Comparison of ENCODE assay signal across 8 cellular contexts in the genomic region with DNA sequence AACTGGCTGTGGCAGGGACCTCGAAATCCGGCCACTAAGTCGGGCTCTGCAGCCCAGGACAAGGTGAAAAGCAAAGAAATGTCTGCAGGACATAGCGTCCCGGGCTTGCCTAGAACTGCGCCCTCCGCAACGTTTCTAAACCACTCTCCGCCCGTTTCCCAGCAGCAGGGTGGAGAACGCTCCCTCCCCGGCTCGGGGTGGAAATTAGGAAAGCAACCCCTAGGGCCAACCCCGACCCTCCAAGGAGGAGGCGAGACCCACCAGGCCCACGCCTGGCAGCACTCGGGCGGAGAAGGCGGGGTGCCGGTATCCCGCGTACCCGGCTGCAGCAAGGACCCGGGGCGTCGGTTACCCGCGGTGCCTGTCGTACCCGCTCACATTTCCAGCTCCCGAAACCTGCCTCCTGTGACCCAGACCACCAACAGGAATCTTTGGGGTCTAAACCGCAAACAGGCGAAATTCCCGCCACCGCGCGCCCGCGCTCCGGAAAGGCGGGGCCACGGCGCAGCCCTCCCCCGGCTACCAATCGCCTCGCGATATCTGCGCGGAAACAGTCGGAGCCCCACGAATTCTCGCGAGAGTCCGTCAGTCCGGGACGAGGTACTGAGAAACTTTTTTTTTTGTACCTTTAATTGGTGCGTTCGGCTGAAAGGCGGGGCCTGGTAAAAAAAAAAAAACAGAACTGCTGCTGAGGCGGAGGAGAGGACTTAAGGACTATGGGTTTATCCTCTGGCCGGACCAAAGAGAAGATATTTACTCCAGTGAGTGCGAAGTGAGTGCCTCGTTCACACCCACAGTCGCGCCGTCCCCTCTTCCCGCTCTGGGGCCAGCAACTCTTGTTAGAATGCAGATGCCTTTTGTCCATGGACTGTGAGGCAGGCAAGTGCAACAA. TPM values are rescaled to one million over a fixed set of nuclear protein-coding genes. Genes with fewer than 3 reads are reported as not detected.
DNase-seq lines count a peak whose midpoint lies in the region; ATAC-seq and TF ChIP-seq lines count a peak whose summit lies in the region.

A gene with protein sequence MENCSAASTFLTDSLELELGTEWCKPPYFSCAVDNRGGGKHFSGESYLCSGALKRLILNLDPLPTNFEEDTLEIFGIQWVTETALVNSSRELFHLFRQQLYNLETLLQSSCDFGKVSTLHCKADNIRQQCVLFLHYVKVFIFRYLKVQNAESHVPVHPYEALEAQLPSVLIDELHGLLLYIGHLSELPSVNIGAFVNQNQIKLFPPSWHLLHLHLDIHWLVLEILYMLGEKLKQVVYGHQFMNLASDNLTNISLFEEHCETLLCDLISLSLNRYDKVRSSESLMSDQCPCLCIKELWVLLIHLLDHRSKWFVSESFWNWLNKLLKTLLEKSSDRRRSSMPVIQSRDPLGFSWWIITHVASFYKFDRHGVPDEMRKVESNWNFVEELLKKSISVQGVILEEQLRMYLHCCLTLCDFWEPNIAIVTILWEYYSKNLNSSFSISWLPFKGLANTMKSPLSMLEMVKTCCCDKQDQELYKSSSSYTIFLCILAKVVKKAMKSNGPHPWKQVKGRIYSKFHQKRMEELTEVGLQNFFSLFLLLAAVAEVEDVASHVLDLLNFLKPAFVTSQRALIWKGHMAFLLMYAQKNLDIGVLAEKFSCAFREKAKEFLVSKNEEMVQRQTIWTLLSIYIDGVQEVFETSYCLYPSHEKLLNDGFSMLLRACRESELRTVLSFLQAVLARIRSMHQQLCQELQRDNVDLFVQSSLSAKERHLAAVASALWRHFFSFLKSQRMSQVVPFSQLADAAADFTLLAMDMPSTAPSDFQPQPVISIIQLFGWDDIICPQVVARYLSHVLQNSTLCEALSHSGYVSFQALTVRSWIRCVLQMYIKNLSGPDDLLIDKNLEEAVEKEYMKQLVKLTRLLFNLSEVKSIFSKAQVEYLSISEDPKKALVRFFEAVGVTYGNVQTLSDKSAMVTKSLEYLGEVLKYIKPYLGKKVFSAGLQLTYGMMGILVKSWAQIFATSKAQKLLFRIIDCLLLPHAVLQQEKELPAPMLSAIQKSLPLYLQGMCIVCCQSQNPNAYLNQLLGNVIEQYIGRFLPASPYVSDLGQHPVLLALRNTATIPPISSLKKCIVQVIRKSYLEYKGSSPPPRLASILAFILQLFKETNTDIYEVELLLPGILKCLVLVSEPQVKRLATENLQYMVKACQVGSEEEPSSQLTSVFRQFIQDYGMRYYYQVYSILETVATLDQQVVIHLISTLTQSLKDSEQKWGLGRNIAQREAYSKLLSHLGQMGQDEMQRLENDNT (minus strand): TSS at position 491 of the 892 bp plus-strand sequence. CDS start 739 bp downstream, outside the sequence.

- TF ChIP-seq POLR2A in gastroesophageal sphincter (IDR thresholded peaks at IDR 0.05) = no peak

- H3K36me3 ChIP-seq in SJSA1 = peaks cover 10% of the 10 kb centered on the region
- H3K36me3 ChIP-seq in gastroesophageal sphincter = peaks cover 0 to 5% of the 10 kb centered on the region in 2 donors

- WGBS in gastroesophageal sphincter (ENCODE audit: low coverage in 1 of 2), 2 donors = 0% methylated on average over 11 to 26 of the region's 67 CpGs

- peak; percentile 96 for ATAC-seq in gastroesophageal sphincter

- H3K9me3 ChIP-seq in SJSA1 (replicated peaks) (no peaks in the 10 kb centered on the region), gastroesophageal sphincter (no peaks in the 10 kb centered on the region)

- no peak for TF ChIP-seq EP300 in gastroesophageal sphincter (IDR thresholded peaks at IDR 0.05)

- no peaks in the 10 kb centered on the region for H3K4me1 ChIP-seq in SJSA1 (replicated peaks)
- peaks cover 0 to 20% (median 3%) of the 10 kb centered on the region in 3 donors for H3K4me1 ChIP-seq in gastroesophageal sphincter

- DNase-seq in GM04503 (ENCODE audit: low read depth) (peak; percentile 64), HFF-Myc (ENCODE audit: extremely low read depth, low read depth) (peak; percentile 81), MV-4-11 (lab: John Stamatoyannopoulos, UW) (peak; percentile 96), SJSA1 (ENCODE audit: low read depth in 1 of 2, low spot score in 2 of 2) (peak; percentile 94), non-pigmented ciliary epithelial cell (ENCODE audit: low read depth) (peak; percentile 75), superior temporal gyrus (ENCODE audit: extremely low spot score) (peak; percentile 91)
- DNase-seq in activated gamma-delta T cell treated with anti-CD3 and anti-CD28 coated beads, Interleukin-2, amount 50 U/mL, for 16 hours (ENCODE audit: low read depth) = peak; percentile 84

- H3K27ac ChIP-seq in SJSA1 = peak within 1 kb of the TSS; percentile 67
- peak within 1 kb of the TSS; percentile 19 to 80 (median 78) for H3K27ac ChIP-seq in gastroesophageal sphincter

- H3K4me3 ChIP-seq in HFF-Myc (replicated peaks; ENCODE audit: low read depth, low read length) = peak within 1 kb of the TSS; percentile 88
- peak within 1 kb of the TSS; percentile 74 for H3K4me3 ChIP-seq in SJSA1
- peak within 1 kb of the TSS; percentile 65 to 79 for H3K4me3 ChIP-seq in gastroesophageal sphincter

- H3K27me3 ChIP-seq in SJSA1 (replicated peaks) (no peaks in the 10 kb centered on the region), gastroesophageal sphincter (no peaks in the 10 kb centered on the region)

- TF ChIP-seq CTCF in HFF-Myc (IDR thresholded peaks at IDR 0.05; ENCODE audit: low read depth, low read length, missing control alignments) = no peak
- TF ChIP-seq CTCF in gastroesophageal sphincter (IDR thresholded peaks at IDR 0.05) = no peak

RNA-seq across cellular contexts. Expression of the gene that starts here (rescaled TPM):
- 34.9 and 36.4 TPM in 2 replicates for total RNA-seq in SJSA1 (2014; rRNA removed; shearing (Covaris generic))
- total RNA-seq in gastroesophageal sphincter = 10 to 100 TPM in 1 of 4 donors, 1 to 10 TPM in 3; 3.7 to 21.8 (median 4.3) TPM

Comparison
In these comparisons a context has a peak if more than half of its experiments do, and no peak if none do; other contexts are left out.
1. Peak in every context shown above with its lines: DNase-seq, ATAC-seq, H3K4me3 ChIP-seq and H3K27ac ChIP-seq.